ENCODE assay signal across 10 cellular contexts in the genomic region with DNA sequence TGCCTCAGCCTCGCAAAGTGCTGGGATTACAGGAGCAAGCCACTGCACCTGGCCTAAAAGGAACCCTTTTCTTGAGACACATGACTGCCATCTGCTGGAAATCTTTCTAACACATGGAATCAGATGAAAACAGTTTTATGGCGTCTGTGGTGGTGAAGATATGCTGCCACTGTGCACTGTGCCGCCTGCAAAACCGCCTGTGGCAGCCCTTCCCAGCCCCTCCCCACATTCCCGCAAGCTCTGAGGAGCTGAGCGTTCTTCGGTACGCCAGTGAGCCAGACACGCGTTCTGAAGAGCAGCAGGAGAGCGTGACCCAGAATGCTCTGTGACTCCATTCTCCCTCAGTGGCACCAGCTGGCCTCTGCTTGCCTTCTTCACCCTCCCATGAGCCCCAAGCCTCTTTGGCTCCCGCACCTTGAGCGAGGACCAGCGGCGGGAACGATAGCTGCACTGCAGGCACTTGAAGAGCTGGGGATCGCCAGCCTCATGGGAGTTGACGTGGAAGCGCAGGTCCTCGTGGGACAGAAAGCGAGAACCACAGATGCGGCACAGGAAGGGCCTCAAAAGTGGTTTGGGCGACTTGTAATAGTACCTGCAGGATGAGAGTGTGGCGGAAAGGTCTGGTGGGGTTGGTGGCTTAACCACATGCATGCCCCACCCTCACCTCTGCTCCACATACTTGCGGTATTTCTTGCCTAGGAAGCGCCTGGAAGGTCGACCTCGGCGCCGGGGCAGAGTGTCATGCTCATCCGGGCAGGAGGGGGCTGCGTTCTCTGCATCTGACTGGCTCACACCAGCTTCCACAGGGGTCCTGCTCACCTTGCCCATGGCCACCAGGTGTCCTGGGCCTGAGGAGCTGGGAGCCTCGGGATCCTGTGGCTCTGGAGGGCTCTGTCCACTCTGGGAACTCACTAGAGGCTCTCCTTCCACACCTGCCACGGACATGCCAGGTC. TPM values are rescaled to one million over a fixed set of nuclear protein-coding genes. Genes with fewer than 3 reads are reported as not detected.
DNase-seq lines count a peak whose midpoint lies in the region; ATAC-seq and TF ChIP-seq lines count a peak whose summit lies in the region.
"Had no signal": no experiment of that assay in that cellular context is flagged by ENCODE, and none has a peak within 500 bp of the region (broad histone marks: within the 10 kb centered on the region; RNA-seq: fewer than 3 reads in every experiment).

No MANE protein-coding gene starts in this region.

- peak; percentile 85 for DNase-seq in NCI-H82 (lab: John Stamatoyannopoulos, UW)
- DNase-seq in NCI-H82 treated with DMSO at 0.1 percent for 48 hours (lab: John Stamatoyannopoulos, UW; ENCODE audit: unreplicated experiment) = no peak
- DNase-seq in NB4 (ENCODE audit: low read depth) = peak; percentile 66
- DNase-seq in adrenal gland = peak in 5 of 7 donors; percentile 16 to 54 (median 27)
- peak in 2 of 3 donors; percentile 44 to 52 for DNase-seq in right lobe of liver
- DNase-seq in activated naive CD4-positive, alpha-beta T cell (lab: John Stamatoyannopoulos, UW) = no peak
- DNase-seq in occipital lobe (lab: John Stamatoyannopoulos, UW) = no peak

- no peak overlapping the region for H3K27ac ChIP-seq in adrenal gland
- no peak overlapping the region for H3K27ac ChIP-seq in right lobe of liver

- TF ChIP-seq CTCF in NB4 (IDR thresholded peaks at IDR 0.05; ENCODE audit: low read depth, low read length) = peak; percentile 26
- TF ChIP-seq CTCF in adrenal gland (IDR thresholded peaks at IDR 0.05) = peak; percentile 11 to 59 (median 52)
- peak; percentile 35 to 53 (median 42) for TF ChIP-seq CTCF in right lobe of liver (IDR thresholded peaks at IDR 0.05)

- H3K27me3 ChIP-seq in adrenal gland = no peaks in the 10 kb centered on the region
- H3K27me3 ChIP-seq in right lobe of liver = no peaks in the 10 kb centered on the region

- ATAC-seq in right lobe of liver = peak; percentile 55 to 78 (median 72)
- ATAC-seq in HG02610 (IDR thresholded peaks at IDR 0.05; ENCODE audit: unreplicated experiment) = no peak
- ATAC-seq: right cardiac atrium had no signal

- H3K4me3 ChIP-seq in NB4 (ENCODE audit: low read depth, low read length) = no peak overlapping the region
- no peak overlapping the region for H3K4me3 ChIP-seq in adrenal gland
- no peak overlapping the region for H3K4me3 ChIP-seq in right lobe of liver

- 80 to 88% (median 82%) methylated on average over 18 to 34 of the region's 34 CpGs for WGBS in adrenal gland, 4 donors
- 83% methylated on average over 17 of the region's 34 CpGs for WGBS in right lobe of liver (ENCODE audit: insufficient coverage, low coverage, low lambda C conversion rate, missing lambda C conversion rate)

- H3K4me1 ChIP-seq in adrenal gland (replicated peaks in 1 of 2) (no peaks in the 10 kb centered on the region), right lobe of liver (no peaks in the 10 kb centered on the region)

- intact Hi-C loops in adrenal gland (cut with DNase I) = loop anchor here (5.0 kb wide), 2 partner anchors 141 to 161 kb away; no protein-coding TSS in a partner anchor
- intact Hi-C loops in right lobe of liver (cut with DNase I) = loop anchor here (10.0 kb wide), 3 partner anchors 79 to 169 kb away; partner anchors contain the start of genes DNTTIP1 (in 1 of the 2), SPATA25 (in 1 of the 2), TNNC2 (in 1 of the 2) and WFDC3 (in 1 of the 2)

- no peaks in the 10 kb centered on the region for H3K9me3 ChIP-seq in adrenal gland (replicated peaks in 1 of 3)
- no peaks in the 10 kb centered on the region for H3K9me3 ChIP-seq in right lobe of liver

- peaks cover 0 to 99% of the 10 kb centered on the region in 2 donors for H3K36me3 ChIP-seq in adrenal gland (replicated peaks in 1 of 2)
- peaks cover 0 to 98% (median 60%) of the 10 kb centered on the region in 4 donors for H3K36me3 ChIP-seq in right lobe of liver

- TF ChIP-seq POLR2A in NB4 (IDR thresholded peaks at IDR 0.05; ENCODE audit: extremely low read depth, insufficient read length) (no peak), adrenal gland (IDR thresholded peaks at IDR 0.05) (no peak), right lobe of liver (IDR thresholded peaks at IDR 0.05) (no peak)

RNA-seq across cellular contexts. Expression of gene ZNF335, which starts 8.7 kb away (rescaled TPM):
- total RNA-seq in adrenal gland (10 to 100 TPM; 11.1 to 29.9 (median 17.7) TPM), right lobe of liver (1 to 10 TPM; 6.5 to 9.3 (median 7.8) TPM), occipital lobe (13.9 TPM)
- 10 to 100 TPM in 2 of 3 donors, 1 to 10 TPM in 1; 5.4 to 45.1 (median 29.5) TPM for polyA plus RNA-seq in adrenal gland

RNA-seq across cellular contexts. Expression of gene PCIF1, which starts 28.9 kb away (rescaled TPM):
- total RNA-seq in adrenal gland (10 to 100 TPM; 25.5 to 47.1 (median 40.6) TPM), right lobe of liver (10 to 100 TPM in 2 of 6 experiments, 1 to 10 TPM in 4; 7.8 to 12.1 (median 9.5) TPM), occipital lobe (14.5 TPM)
- polyA plus RNA-seq in adrenal gland = 10 to 100 TPM; 20.6 to 36.4 (median 35.9) TPM

RNA-seq across cellular contexts. Expression of gene MMP9, which starts 45.4 kb away (rescaled TPM):
- under 1 TPM in 7 of 8 donors, not detected in 1; 0.18 to 0.97 (median 0.37) TPM for total RNA-seq in adrenal gland
- 1 to 10 TPM in 1 of 3 donors, under 1 TPM in 2; 0.07 to 1.2 (median 0.51) TPM for polyA plus RNA-seq in adrenal gland
- total RNA-seq in right lobe of liver = 1 to 10 TPM in 4 of 6 experiments, under 1 TPM in 2; 0.61 to 2.4 (median 1.3) TPM
- not detected for total RNA-seq in occipital lobe
- total RNA-seq: activated CD8-positive, alpha-beta memory T cell treated with anti-CD3 and anti-CD28 coated beads for 36 hours had no signal

RNA-seq across cellular contexts. Expression of gene PLTP, which starts 51.4 kb away (rescaled TPM):
- 1,000 to 10,000 TPM in 2 of 8 donors, 100 to 1,000 TPM in 6; 225 to 1,158 (median 552) TPM for total RNA-seq in adrenal gland
- 100 to 1,000 TPM; 126 to 366 (median 157) TPM for polyA plus RNA-seq in adrenal gland
- total RNA-seq in right lobe of liver = 10 to 100 TPM in 5 of 6 experiments, 1 to 10 TPM in 1; 9.6 to 70.2 (median 35.6) TPM
- 19.0 TPM for total RNA-seq in occipital lobe

Comparison
In these comparisons a context has a peak if more than half of its experiments do, and no peak if none do; other contexts are left out.
1. DNase-seq: peak in NCI-H82 (single experiment), NB4 (single experiment), adrenal gland (5 of 7) and right lobe of liver (2 of 3); none in NCI-H82 treated with DMSO at 0.1 percent for 48 hours (single experiment), activated naive CD4-positive, alpha-beta T cell (0 of 4) and occipital lobe (single experiment).
2. Peak in every context shown above with its lines, with median percentiles within 50 percentile points of each other: CTCF ChIP-seq.